2 cellular contexts compared by ENCODE assay signal in the genomic region with DNA sequence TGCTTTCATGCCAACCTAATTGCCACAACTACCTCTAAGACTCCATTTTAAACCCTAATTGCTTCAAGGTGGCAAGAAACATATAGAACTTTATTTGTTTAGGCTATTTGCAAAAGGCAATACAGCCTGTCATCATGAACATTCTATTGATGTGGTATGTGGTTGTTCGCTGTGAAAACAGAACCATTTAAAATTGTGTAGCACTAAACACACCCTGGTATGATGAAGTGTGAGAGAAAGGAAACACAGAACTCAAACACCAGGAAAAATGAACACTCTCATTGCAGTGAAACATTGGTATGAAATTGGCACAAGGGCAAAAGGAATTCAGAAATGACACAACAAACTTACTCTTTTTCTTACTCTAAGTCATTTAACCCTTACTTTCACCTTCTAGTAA.
TF ChIP-seq lines count a peak whose summit lies in the region.

No MANE protein-coding gene starts in this region.

TF ChIP-seq in A549, 52 proteins besides CTCF, POLR2A, EP300 and RAD21:
- TF ChIP-seq, protein P1, sequence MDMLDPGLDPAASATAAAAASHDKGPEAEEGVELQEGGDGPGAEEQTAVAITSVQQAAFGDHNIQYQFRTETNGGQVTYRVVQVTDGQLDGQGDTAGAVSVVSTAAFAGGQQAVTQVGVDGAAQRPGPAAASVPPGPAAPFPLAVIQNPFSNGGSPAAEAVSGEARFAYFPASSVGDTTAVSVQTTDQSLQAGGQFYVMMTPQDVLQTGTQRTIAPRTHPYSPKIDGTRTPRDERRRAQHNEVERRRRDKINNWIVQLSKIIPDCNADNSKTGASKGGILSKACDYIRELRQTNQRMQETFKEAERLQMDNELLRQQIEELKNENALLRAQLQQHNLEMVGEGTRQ (IDR thresholded peaks at IDR 0.05) = no peak

TF ChIP-seq in IMR-90, 13 proteins besides CTCF, POLR2A, EP300 and RAD21:
- no peak for TF ChIP-seq SMC3 (IDR thresholded peaks at IDR 0.05; ENCODE audit: low read depth, low read length)
- TF ChIP-seq, protein P1 (IDR thresholded peaks at IDR 0.05; ENCODE audit: low read depth, low read length) = no peak
- TF ChIP-seq FOS (IDR thresholded peaks at IDR 0.05; ENCODE audit: low read depth, low read length) = no peak
- TF ChIP-seq CEBPB (IDR thresholded peaks at IDR 0.05; ENCODE audit: low read depth, low read length) = no peak
- no peak for TF ChIP-seq MAZ (IDR thresholded peaks at IDR 0.05; ENCODE audit: borderline replicate concordance, low read depth, low read length)
- TF ChIP-seq BHLHE40 (IDR thresholded peaks at IDR 0.05; ENCODE audit: low read depth, low read length) = no peak
- TF ChIP-seq NFE2L2 (IDR thresholded peaks at IDR 0.05; ENCODE audit: low read depth, low read length) = no peak
- no peak for TF ChIP-seq CHD1 (IDR thresholded peaks at IDR 0.05; ENCODE audit: low read depth, low read length)
- TF ChIP-seq MXI1 (IDR thresholded peaks at IDR 0.05; ENCODE audit: borderline replicate concordance, low read depth, low read length) = no peak
- no peak for TF ChIP-seq MAFK (IDR thresholded peaks at IDR 0.05; ENCODE audit: low read depth, low read length)
- no peak for TF ChIP-seq RFX5 (IDR thresholded peaks at IDR 0.05; ENCODE audit: low read depth, low read length)
- no peak for TF ChIP-seq RCOR1 (IDR thresholded peaks at IDR 0.05; ENCODE audit: insufficient replicate concordance, low read length)
- TF ChIP-seq, protein P2, sequence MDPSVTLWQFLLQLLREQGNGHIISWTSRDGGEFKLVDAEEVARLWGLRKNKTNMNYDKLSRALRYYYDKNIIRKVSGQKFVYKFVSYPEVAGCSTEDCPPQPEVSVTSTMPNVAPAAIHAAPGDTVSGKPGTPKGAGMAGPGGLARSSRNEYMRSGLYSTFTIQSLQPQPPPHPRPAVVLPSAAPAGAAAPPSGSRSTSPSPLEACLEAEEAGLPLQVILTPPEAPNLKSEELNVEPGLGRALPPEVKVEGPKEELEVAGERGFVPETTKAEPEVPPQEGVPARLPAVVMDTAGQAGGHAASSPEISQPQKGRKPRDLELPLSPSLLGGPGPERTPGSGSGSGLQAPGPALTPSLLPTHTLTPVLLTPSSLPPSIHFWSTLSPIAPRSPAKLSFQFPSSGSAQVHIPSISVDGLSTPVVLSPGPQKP (IDR thresholded peaks at IDR 0.05; ENCODE audit: borderline replicate concordance, low read depth, low read length) = no peak
TF ChIP-seq in IMR-90: peak in this region for 0.
